Comparison of ENCODE assay signal across 14 cellular contexts in the genomic region with DNA sequence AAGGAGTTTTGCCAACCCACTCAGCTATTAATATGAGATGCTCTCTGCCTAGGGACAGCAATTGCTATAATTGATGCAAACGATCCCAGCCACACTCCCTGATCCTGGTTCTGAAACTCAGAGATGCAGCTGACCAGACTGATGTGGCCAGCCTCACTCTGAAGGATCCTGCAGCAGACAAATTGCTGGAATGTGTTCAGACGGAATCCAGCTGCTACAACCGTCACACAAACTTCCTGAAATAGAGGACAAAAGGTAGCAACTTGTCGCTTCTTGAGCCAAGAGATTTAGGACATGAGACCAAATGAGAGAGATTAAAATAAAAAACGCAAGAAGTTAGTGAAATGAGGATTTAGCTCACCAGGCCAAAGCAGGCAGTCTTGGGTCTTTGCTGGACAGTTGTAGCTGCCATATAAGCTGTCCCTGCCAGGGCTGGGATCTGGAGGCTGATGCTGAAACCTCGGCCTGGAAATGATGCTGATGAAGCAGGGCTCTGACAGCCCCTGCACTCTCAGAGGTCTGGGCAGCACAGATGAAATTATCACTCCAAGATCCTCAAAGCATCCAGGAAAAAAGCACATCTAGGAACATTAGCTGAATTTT. TPM values are rescaled to one million over a fixed set of nuclear protein-coding genes. Genes with fewer than 3 reads are reported as not detected.
DNase-seq lines count a peak whose midpoint lies in the region; ATAC-seq and TF ChIP-seq lines count a peak whose summit lies in the region.
"Had no signal": no experiment of that assay in that cellular context is flagged by ENCODE, and none has a peak within 500 bp of the region (broad histone marks: within the 10 kb centered on the region; RNA-seq: fewer than 3 reads in every experiment).

No MANE protein-coding gene starts in this region.

- H3K9me3 ChIP-seq in skeletal muscle satellite cell (replicated peaks; ENCODE audit: low read length) = no peaks in the 10 kb centered on the region
- H3K9me3 ChIP-seq: upper lobe of right lung had no signal

- H3K4me1 Mint-ChIP-seq in activated T-cell treated with anti-CD3 and anti-CD28 coated beads, Interleukin-2, amount 50 U/mL, for 24 hours (ENCODE audit: low read depth) = peaks cover 31% of the 10 kb centered on the region

- H3K36me3 ChIP-seq in skeletal muscle satellite cell (ENCODE audit: insufficient read depth, low read length) = no peaks in the 10 kb centered on the region
- H3K36me3 ChIP-seq: upper lobe of right lung had no signal

- no peaks in the 10 kb centered on the region for H3K36me3 Mint-ChIP-seq in activated T-cell treated with anti-CD3 and anti-CD28 coated beads, Interleukin-2, amount 50 U/mL, for 24 hours (ENCODE audit: low read depth)

- H3K27ac Mint-ChIP-seq in activated T-cell treated with anti-CD3 and anti-CD28 coated beads, Interleukin-2, amount 50 U/mL, for 24 hours = no peak overlapping the region
- H3K27ac Mint-ChIP-seq: activated CD4-positive, alpha-beta memory T cell treated with anti-CD3 and anti-CD28 coated beads, Interleukin-2, amount 10 ng/mL, durations not matched to agents 7 days and 5 days had no signal

- H3K4me3 Mint-ChIP-seq in activated T-cell treated with anti-CD3 and anti-CD28 coated beads, Interleukin-2, amount 50 U/mL, for 24 hours = no peak overlapping the region
- H3K4me3 Mint-ChIP-seq: activated CD4-positive, alpha-beta memory T cell treated with anti-CD3 and anti-CD28 coated beads, Interleukin-2, amount 10 ng/mL, durations not matched to agents 7 days and 5 days had no signal

- DNase-seq in Ammon's horn (ENCODE audit: low spot score) = peak; percentile 59
- peak; percentile 35 for DNase-seq in left ventricle myocardium superior
- DNase-seq in ureter (ENCODE audit: low spot score) = no peak
- no peak for DNase-seq in mucosa of gallbladder (ENCODE audit: low spot score)
- DNase-seq in activated T-cell treated with anti-CD3 and anti-CD28 coated beads, Interleukin-2, amount 50 U/mL, for 24 hours = no peak
- DNase-seq: activated CD4-positive, alpha-beta memory T cell treated with anti-CD3 and anti-CD28 coated beads, Interleukin-2, amount 10 ng/mL, durations not matched to agents 7 days and 5 days; activated naive CD4-positive, alpha-beta T cell treated with Interleukin-2 at 50 U/mL for 16 hours; cortex of kidney; Karpas-422; T-helper 2 cell had no signal

- H3K4me1 ChIP-seq in skeletal muscle satellite cell (ENCODE audit: control insufficient read depth, insufficient read depth, low read length) = peaks cover 32% of the 10 kb centered on the region

- H3K9ac ChIP-seq in skeletal muscle satellite cell (ENCODE audit: low read depth, low read length) = peak overlapping the region; percentile 27

- ATAC-seq in left ventricle myocardium superior (peak; percentile 70), GM18861 (IDR thresholded peaks at IDR 0.05; ENCODE audit: unreplicated experiment) (no peak)

- peak overlapping the region; percentile 52 for H3K4me2 ChIP-seq in skeletal muscle satellite cell (ENCODE audit: low read length)

- TF ChIP-seq CTCF in WI38 (IDR thresholded peaks at IDR 0.05; ENCODE audit: low read depth, low read length) = no peak

- no peaks in the 10 kb centered on the region for H3K9me3 Mint-ChIP-seq in activated T-cell treated with anti-CD3 and anti-CD28 coated beads, Interleukin-2, amount 50 U/mL, for 24 hours
- H3K9me3 Mint-ChIP-seq: activated CD4-positive, alpha-beta memory T cell treated with anti-CD3 and anti-CD28 coated beads, Interleukin-2, amount 10 ng/mL, durations not matched to agents 7 days and 5 days had no signal

- no peaks in the 10 kb centered on the region for H3K27me3 Mint-ChIP-seq in activated T-cell treated with anti-CD3 and anti-CD28 coated beads, Interleukin-2, amount 50 U/mL, for 24 hours

- intact Hi-C loops in left ventricle myocardium superior (cut with micrococcal nuclease) = loop anchor here (10.0 kb wide), 1 partner anchor 126 kb away; no protein-coding TSS in a partner anchor

- H3K27me3 ChIP-seq in skeletal muscle satellite cell (ENCODE audit: control insufficient read depth, insufficient read depth, low read length) = no peaks in the 10 kb centered on the region
- H3K27me3 ChIP-seq: upper lobe of right lung had no signal

- H3K4me3 ChIP-seq in WI38 (ENCODE audit: low read depth, low read length) = peak overlapping the region; percentile 31
- H3K4me3 ChIP-seq in skeletal muscle satellite cell (ENCODE audit: low read length) = no peak overlapping the region
- H3K4me3 ChIP-seq: upper lobe of right lung had no signal

RNA-seq across cellular contexts. Expression of gene YWHAQ, which starts 8.3 kb away (rescaled TPM):
- total RNA-seq in left ventricle myocardium superior (119 TPM), ureter (225 TPM), mucosa of gallbladder (250 TPM)
- 362 and 412 TPM in 2 replicates for total RNA-seq in skeletal muscle satellite cell (2012; rRNA removed)

Comparison
In these comparisons a context has a peak if more than half of its experiments do, and no peak if none do; other contexts are left out.
1. DNase-seq: peak in Ammon's horn (single experiment) and left ventricle myocardium superior (single experiment); none in ureter (single experiment), mucosa of gallbladder (single experiment) and activated T-cell treated with anti-CD3 and anti-CD28 coated beads, Interleukin-2, amount 50 U/mL, for 24 hours (single experiment).